In the genomic region with DNA sequence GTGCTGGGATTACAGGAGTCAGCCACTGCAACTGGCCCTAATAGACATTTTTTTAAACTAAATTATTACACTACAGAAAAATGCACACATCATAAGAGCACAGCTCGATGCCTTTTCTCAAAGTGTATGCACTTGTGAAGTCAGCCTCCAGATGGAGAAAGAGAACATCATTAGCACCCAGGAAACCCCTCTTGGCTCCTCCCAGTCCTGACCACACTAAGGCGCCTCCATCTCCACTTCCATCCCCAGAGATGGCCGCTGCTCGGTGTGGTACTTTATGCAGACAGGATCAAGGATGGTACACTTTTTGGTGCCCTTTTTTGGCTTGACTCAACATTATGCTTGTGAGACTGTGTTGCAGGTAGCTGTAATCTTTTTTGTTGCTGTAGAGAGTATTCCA, we compare ENCODE assay signal across 1 cellular context.
TF ChIP-seq lines count a peak whose summit lies in the region.

No MANE protein-coding gene starts in this region.

TF ChIP-seq in GM12878, 131 proteins besides CTCF, POLR2A, EP300 and RAD21:
- TF ChIP-seq MEF2B (IDR thresholded peaks at IDR 0.05; ENCODE audit: partially characterized antibody, poor library complexity, severe bottlenecking): no peak
- TF ChIP-seq, protein P1, sequence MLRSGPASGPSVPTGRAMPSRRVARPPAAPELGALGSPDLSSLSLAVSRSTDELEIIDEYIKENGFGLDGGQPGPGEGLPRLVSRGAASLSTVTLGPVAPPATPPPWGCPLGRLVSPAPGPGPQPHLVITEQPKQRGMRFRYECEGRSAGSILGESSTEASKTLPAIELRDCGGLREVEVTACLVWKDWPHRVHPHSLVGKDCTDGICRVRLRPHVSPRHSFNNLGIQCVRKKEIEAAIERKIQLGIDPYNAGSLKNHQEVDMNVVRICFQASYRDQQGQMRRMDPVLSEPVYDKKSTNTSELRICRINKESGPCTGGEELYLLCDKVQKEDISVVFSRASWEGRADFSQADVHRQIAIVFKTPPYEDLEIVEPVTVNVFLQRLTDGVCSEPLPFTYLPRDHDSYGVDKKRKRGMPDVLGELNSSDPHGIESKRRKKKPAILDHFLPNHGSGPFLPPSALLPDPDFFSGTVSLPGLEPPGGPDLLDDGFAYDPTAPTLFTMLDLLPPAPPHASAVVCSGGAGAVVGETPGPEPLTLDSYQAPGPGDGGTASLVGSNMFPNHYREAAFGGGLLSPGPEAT (IDR thresholded peaks at IDR 0.05; ENCODE audit: low read depth): no peak
- no peak for TF ChIP-seq ELK1 (IDR thresholded peaks at IDR 0.05; ENCODE audit: low read depth, low read length)
- TF ChIP-seq ETV6 (conservative IDR thresholded peaks at IDR 0.05 in 1 of 2, IDR thresholded peaks at IDR 0.05 in 1 of 2; ENCODE audit: borderline replicate concordance in 1 of 2, low read depth in 1 of 2): no peak
- no peak for TF ChIP-seq CBX5 (IDR thresholded peaks at IDR 0.05; ENCODE audit: low read depth)
- TF ChIP-seq YY1 (IDR thresholded peaks at IDR 0.05; ENCODE audit: low read depth, low read length): no peak
